ENCODE assay signal across 17 cellular contexts in the genomic region with DNA sequence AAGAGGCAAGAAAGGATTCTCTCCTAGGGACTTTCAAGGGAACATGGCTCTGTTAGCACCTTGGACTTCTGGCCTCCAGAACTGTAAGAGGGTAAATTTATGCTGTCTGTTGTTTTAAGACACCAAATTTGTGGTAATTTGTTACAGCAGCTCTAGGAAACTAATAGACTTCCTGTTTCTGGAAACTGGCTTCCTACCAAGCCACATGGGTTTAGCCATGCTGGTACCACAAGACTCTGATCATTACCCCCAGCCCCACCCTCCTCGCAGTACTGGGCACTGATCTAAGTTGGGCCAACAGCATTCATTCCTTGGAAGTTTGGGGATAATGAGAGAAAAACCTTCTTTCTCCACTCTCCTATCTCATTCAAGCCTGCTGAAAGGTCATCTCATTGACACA.
DNase-seq lines count a peak whose midpoint lies in the region; ATAC-seq lines count a peak whose summit lies in the region.
"Had no signal": no experiment of that assay in that cellular context is flagged by ENCODE, and none has a peak within 500 bp of the region (broad histone marks: within the 10 kb centered on the region; RNA-seq: fewer than 3 reads in every experiment).

No MANE protein-coding gene starts in this region.

- CTCF ChIA-PET in T-cell (lab: Charles Lee) = no interaction called here

- POLR2A ChIA-PET in T-cell (lab: Charles Lee) = no interaction called here

- no peaks in the 10 kb centered on the region for H3K27me3 Mint-ChIP-seq in stimulated activated naive CD8-positive, alpha-beta T cell treated with anti-CD3 and anti-CD28 coated beads, Interleukin-15, Interleukin-2, amounts not matched to agents 100 ng/mL and 50 ng/mL, for 24 hours
- H3K27me3 Mint-ChIP-seq in stimulated activated naive CD8-positive, alpha-beta T cell treated with anti-CD3 and anti-CD28 coated beads, Interleukin-15, amount 100 ng/mL, for 72 hours = no peaks in the 10 kb centered on the region
- no peaks in the 10 kb centered on the region for H3K27me3 Mint-ChIP-seq in T-cell

- no peak for ATAC-seq in stimulated activated naive CD8-positive, alpha-beta T cell treated with anti-CD3 and anti-CD28 coated beads, Interleukin-15, amount 100 ng/mL, for 72 hours
- ATAC-seq in T-cell (replicated peaks in 1 of 4) (peak; percentile 43 to 77 (median 55)), HG02938 (IDR thresholded peaks at IDR 0.05; ENCODE audit: unreplicated experiment) (no peak)
- ATAC-seq: CD8-positive, alpha-beta T cell; foreskin keratinocyte; left colon had no signal

- no peak overlapping the region for H3K4me3 Mint-ChIP-seq in stimulated activated naive CD8-positive, alpha-beta T cell treated with anti-CD3 and anti-CD28 coated beads, Interleukin-15, Interleukin-2, amounts not matched to agents 100 ng/mL and 50 ng/mL, for 24 hours
- no peak overlapping the region for H3K4me3 Mint-ChIP-seq in stimulated activated naive CD8-positive, alpha-beta T cell treated with anti-CD3 and anti-CD28 coated beads, Interleukin-15, amount 100 ng/mL, for 72 hours
- no peak overlapping the region for H3K4me3 Mint-ChIP-seq in T-cell
- H3K4me3 Mint-ChIP-seq: CD8-positive, alpha-beta T cell had no signal

- H3K9me3 Mint-ChIP-seq in stimulated activated naive CD8-positive, alpha-beta T cell treated with anti-CD3 and anti-CD28 coated beads, Interleukin-15, Interleukin-2, amounts not matched to agents 100 ng/mL and 50 ng/mL, for 24 hours = peaks cover 16% of the 10 kb centered on the region
- peaks cover 8 to 22% of the 10 kb centered on the region in 2 donors for H3K9me3 Mint-ChIP-seq in stimulated activated naive CD8-positive, alpha-beta T cell treated with anti-CD3 and anti-CD28 coated beads, Interleukin-15, amount 100 ng/mL, for 72 hours
- H3K9me3 Mint-ChIP-seq in T-cell = peaks cover 0 to 4% (median 3%) of the 10 kb centered on the region in 3 donors

- no peaks in the 10 kb centered on the region for H3K36me3 Mint-ChIP-seq in stimulated activated naive CD8-positive, alpha-beta T cell treated with anti-CD3 and anti-CD28 coated beads, Interleukin-15, Interleukin-2, amounts not matched to agents 100 ng/mL and 50 ng/mL, for 24 hours (ENCODE audit: low read depth)
- no peaks in the 10 kb centered on the region for H3K36me3 Mint-ChIP-seq in T-cell
- H3K36me3 Mint-ChIP-seq: CD8-positive, alpha-beta T cell had no signal

- peak overlapping the region; percentile 6 for H3K27ac Mint-ChIP-seq in stimulated activated naive CD8-positive, alpha-beta T cell treated with anti-CD3 and anti-CD28 coated beads, Interleukin-15, Interleukin-2, amounts not matched to agents 100 ng/mL and 50 ng/mL, for 24 hours
- H3K27ac Mint-ChIP-seq in stimulated activated naive CD8-positive, alpha-beta T cell treated with anti-CD3 and anti-CD28 coated beads, Interleukin-15, amount 100 ng/mL, for 72 hours = no peak overlapping the region
- H3K27ac Mint-ChIP-seq in T-cell = peak overlapping the region in 1 of 2 donors; percentile 37
- H3K27ac Mint-ChIP-seq: CD8-positive, alpha-beta T cell had no signal

- no peak for DNase-seq in stimulated activated naive CD8-positive, alpha-beta T cell treated with anti-CD3 and anti-CD28 coated beads, Interleukin-15, amount 100 ng/mL, for 72 hours
- DNase-seq in T-cell (no peak), fibroblast of peridontal ligament (ENCODE audit: extremely low read depth) (peak; percentile 25), NCI-H69 (lab: John Stamatoyannopoulos, UW) (no peak), ecto neural progenitor cell (ENCODE audit: low spot score) (no peak)
- no peak for DNase-seq in stimulated activated naive CD4-positive, alpha-beta T cell (lab: John Stamatoyannopoulos, UW)
- DNase-seq: ACHN; activated effector memory CD4-positive, alpha-beta T cell treated with anti-CD3 and anti-CD28 coated beads, Interleukin-2, amount 50 U/mL, for 16 hours; anterior cingulate cortex; CD8-positive, alpha-beta T cell; foreskin keratinocyte; left colon; NCI-H1694 treated with DMSO at 0.1 percent for 48 hours; SK-N-SH; stomach had no signal

- H3K4me1 Mint-ChIP-seq in stimulated activated naive CD8-positive, alpha-beta T cell treated with anti-CD3 and anti-CD28 coated beads, Interleukin-15, Interleukin-2, amounts not matched to agents 100 ng/mL and 50 ng/mL, for 24 hours (ENCODE audit: low read depth) = peaks cover 17% of the 10 kb centered on the region
- peaks cover 13% of the 10 kb centered on the region for H3K4me1 Mint-ChIP-seq in stimulated activated naive CD8-positive, alpha-beta T cell treated with anti-CD3 and anti-CD28 coated beads, Interleukin-15, amount 100 ng/mL, for 72 hours
- peaks cover 15 to 21% (median 20%) of the 10 kb centered on the region in 3 donors for H3K4me1 Mint-ChIP-seq in T-cell

Comparison
In these comparisons a context has a peak if more than half of its experiments do, and no peak if none do; other contexts are left out.
1. ATAC-seq: peak in T-cell (4 of 4); none in stimulated activated naive CD8-positive, alpha-beta T cell treated with anti-CD3 and anti-CD28 coated beads, Interleukin-15, amount 100 ng/mL, for 72 hours (single experiment) and HG02938 (single experiment).